ENCODE assay signal across 2 cellular contexts in the genomic region with DNA sequence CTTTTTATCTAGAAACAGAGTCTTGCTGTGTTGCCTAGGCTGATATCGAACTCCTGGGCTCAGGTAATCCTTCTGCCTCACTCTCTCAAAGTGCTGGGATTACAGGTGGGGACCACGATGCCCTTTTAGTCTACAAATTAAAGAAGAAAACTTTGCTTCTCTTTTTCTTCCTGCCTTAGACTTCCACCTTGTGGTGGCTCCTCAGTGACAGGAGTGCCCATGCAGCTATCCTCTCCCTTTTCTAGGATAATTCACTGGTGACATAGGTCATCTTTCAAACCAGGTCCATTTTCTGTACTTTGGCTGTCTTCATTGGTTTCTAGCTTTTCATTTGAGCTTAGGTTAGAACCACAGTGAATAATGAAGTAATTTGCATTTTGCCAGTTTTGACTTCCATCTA.
TF ChIP-seq lines count a peak whose summit lies in the region.

No MANE protein-coding gene starts in this region.

TF ChIP-seq in SK-N-SH, 30 proteins besides CTCF, POLR2A, EP300 and RAD21 (continued from another document):
- TF ChIP-seq, protein P1, sequence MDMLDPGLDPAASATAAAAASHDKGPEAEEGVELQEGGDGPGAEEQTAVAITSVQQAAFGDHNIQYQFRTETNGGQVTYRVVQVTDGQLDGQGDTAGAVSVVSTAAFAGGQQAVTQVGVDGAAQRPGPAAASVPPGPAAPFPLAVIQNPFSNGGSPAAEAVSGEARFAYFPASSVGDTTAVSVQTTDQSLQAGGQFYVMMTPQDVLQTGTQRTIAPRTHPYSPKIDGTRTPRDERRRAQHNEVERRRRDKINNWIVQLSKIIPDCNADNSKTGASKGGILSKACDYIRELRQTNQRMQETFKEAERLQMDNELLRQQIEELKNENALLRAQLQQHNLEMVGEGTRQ (IDR thresholded peaks at IDR 0.05; ENCODE audit: borderline replicate concordance, low read depth, low read length): no peak
- TF ChIP-seq SMC3 (IDR thresholded peaks at IDR 0.05; ENCODE audit: low read depth, low read length): no peak

TF ChIP-seq in SK-N-SH treated with all-trans-retinoic acid at 6 μM for 48 hours, 23 proteins besides CTCF, POLR2A, EP300 and RAD21 (continued from another document):
- TF ChIP-seq, protein P2, sequence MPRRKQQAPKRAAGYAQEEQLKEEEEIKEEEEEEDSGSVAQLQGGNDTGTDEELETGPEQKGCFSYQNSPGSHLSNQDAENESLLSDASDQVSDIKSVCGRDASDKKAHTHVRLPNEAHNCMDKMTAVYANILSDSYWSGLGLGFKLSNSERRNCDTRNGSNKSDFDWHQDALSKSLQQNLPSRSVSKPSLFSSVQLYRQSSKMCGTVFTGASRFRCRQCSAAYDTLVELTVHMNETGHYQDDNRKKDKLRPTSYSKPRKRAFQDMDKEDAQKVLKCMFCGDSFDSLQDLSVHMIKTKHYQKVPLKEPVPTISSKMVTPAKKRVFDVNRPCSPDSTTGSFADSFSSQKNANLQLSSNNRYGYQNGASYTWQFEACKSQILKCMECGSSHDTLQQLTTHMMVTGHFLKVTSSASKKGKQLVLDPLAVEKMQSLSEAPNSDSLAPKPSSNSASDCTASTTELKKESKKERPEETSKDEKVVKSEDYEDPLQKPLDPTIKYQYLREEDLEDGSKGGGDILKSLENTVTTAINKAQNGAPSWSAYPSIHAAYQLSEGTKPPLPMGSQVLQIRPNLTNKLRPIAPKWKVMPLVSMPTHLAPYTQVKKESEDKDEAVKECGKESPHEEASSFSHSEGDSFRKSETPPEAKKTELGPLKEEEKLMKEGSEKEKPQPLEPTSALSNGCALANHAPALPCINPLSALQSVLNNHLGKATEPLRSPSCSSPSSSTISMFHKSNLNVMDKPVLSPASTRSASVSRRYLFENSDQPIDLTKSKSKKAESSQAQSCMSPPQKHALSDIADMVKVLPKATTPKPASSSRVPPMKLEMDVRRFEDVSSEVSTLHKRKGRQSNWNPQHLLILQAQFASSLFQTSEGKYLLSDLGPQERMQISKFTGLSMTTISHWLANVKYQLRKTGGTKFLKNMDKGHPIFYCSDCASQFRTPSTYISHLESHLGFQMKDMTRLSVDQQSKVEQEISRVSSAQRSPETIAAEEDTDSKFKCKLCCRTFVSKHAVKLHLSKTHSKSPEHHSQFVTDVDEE (CRISPR knock-in tag; IDR thresholded peaks at IDR 0.05): no peak
- TF ChIP-seq ZC3H10 (CRISPR knock-in tag; IDR thresholded peaks at IDR 0.05): no peak
